9 cellular contexts compared by ENCODE assay signal in the genomic region with DNA sequence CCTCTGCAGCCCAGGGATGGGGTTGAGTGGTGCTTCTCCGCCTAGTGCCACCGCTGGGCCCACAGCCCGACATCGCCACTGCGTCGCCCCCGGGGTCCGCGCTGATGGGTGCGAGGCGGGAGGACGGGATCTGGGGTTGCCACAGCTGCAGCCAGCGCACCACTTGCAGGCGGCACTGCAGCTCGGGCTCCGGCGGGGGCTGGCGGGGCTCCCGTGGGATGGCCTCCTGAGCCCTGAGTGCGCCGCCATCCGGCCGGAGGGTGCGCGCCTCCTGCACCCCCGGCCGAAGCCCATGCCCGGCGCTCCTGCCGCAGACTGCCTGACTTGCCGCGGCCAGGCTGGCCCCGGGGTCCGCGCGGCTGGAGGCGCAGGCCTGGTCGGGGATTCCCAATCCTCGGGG. TPM values are rescaled to one million over a fixed set of nuclear protein-coding genes. Genes with fewer than 3 reads are reported as not detected.
DNase-seq lines count a peak whose midpoint lies in the region; ATAC-seq and TF ChIP-seq lines count a peak whose summit lies in the region.
"Not testable (repeated sequence)": the region's sequence is repeated elsewhere in the genome, so short reads cannot be mapped to it uniquely, and the experiment has no call there.
"Had no signal": no experiment of that assay in that cellular context is flagged by ENCODE, and none has a peak within 500 bp of the region (broad histone marks: within the 10 kb centered on the region; RNA-seq: fewer than 3 reads in every experiment).

No MANE protein-coding gene starts in this region.

- ATAC-seq in GM21717 (IDR thresholded peaks at IDR 0.05; ENCODE audit: unreplicated experiment), result peak; percentile 38
- ATAC-seq in HG03342 (IDR thresholded peaks at IDR 0.05; ENCODE audit: unreplicated experiment), result peak; percentile 31
- peak; percentile 49 for ATAC-seq in T-helper 17 cell
- ATAC-seq in Right ventricle myocardium inferior, result peak; percentile 87

- intact Hi-C loops in Right ventricle myocardium inferior (cut with DNase I), result not testable (repeated sequence)

- H3K4me3 Mint-ChIP-seq in T-helper 17 cell, result peak overlapping the region; percentile 78
- H3K4me3 Mint-ChIP-seq in nephron, result peak overlapping the region; percentile 79 to 96 (median 80)

- H3K4me1 Mint-ChIP-seq in T-helper 17 cell, nephron: not testable (repeated sequence)

- H3K9me3 Mint-ChIP-seq in nephron, result not testable (repeated sequence)

- in situ Hi-C loops in astrocyte of the cerebellum (cut with HindIII; ENCODE audit: low sequenced_read_pairs), result not testable (repeated sequence)

- H3K36me3 Mint-ChIP-seq in T-helper 17 cell (ENCODE audit: low read depth); nephron (ENCODE audit: low read depth): not testable (repeated sequence)

- TF ChIP-seq CTCF in GM12864 (IDR thresholded peaks at IDR 0.05; ENCODE audit: low read depth, low read length, missing control alignments); astrocyte of the cerebellum (IDR thresholded peaks at IDR 0.05; ENCODE audit: low read depth, low read length, missing control alignments); nephron (IDR thresholded peaks at IDR 0.05; ENCODE audit: unreplicated experiment in 3 of 3): not testable (repeated sequence)

- H3K27me3 Mint-ChIP-seq in T-helper 17 cell (peaks cover 30% of the 10 kb centered on the region), nephron (ENCODE audit: low read depth) (peaks cover 20% of the 10 kb centered on the region)

- DNase-seq in GM12864 (ENCODE audit: low read depth); T-helper 17 cell; astrocyte of the cerebellum (ENCODE audit: low read depth); Right ventricle myocardium inferior (ENCODE audit: missing footprints): not testable (repeated sequence)

- H3K4me3 ChIP-seq in GM12864 (ENCODE audit: low read depth, low read length), result peak overlapping the region; percentile 70
- peak overlapping the region; percentile 54 for H3K4me3 ChIP-seq in astrocyte of the cerebellum (ENCODE audit: low read depth, low read length)

- peak overlapping the region; percentile 94 for H3K27ac ChIP-seq in temporal lobe (ENCODE audit: low read depth, low read length)

- not testable (repeated sequence) for H3K27ac Mint-ChIP-seq in T-helper 17 cell
- H3K27ac Mint-ChIP-seq in nephron, result peak overlapping the region in 1 of 3 experiments; percentile 98

- H3K9me3 ChIP-seq in T-helper 17 cell (ENCODE audit: control insufficient read depth, low read length, poor library complexity, severe bottlenecking), result not testable (repeated sequence)

RNA-seq across cellular contexts. Expression of gene ANKRD36C, which starts 0.5 kb away (rescaled TPM):
- total RNA-seq in T-helper 17 cell (10 to 100 TPM; 78.1 to 93.0 TPM), Right ventricle myocardium inferior (5.6 TPM), temporal lobe (169 TPM)

RNA-seq across cellular contexts. Expression of gene GPAT2, which starts 42.6 kb away (rescaled TPM):
- total RNA-seq in T-helper 17 cell (1 to 10 TPM; 1.2 to 5.0 TPM), Right ventricle myocardium inferior (6.1 TPM), temporal lobe (0.49 TPM)
- total RNA-seq: HT-29 had no signal

Comparison
In these comparisons a context has a peak if more than half of its experiments do, and no peak if none do; other contexts are left out.
1. ATAC-seq: peak in every context shown above with its lines; median percentile 87 in Right ventricle myocardium inferior; 49 in T-helper 17 cell; 38 in GM21717; 31 in HG03342.
2. RNA of gene ANKRD36C, which starts 0.5 kb away (total RNA-seq): 169 TPM in temporal lobe (single experiment) and 78.1 to 93.0 TPM in T-helper 17 cell; 5.6 TPM in Right ventricle myocardium inferior (single experiment); every median in the first group is over 10 times any median in the second.